2 cellular contexts compared by ENCODE assay signal in genomic region chr1:203672354-203672753, GRCh38.
TF ChIP-seq lines count a peak whose summit lies in the region.

No MANE protein-coding gene starts in this region.

TF ChIP-seq in liver, 16 proteins besides CTCF, POLR2A, EP300 and RAD21 (continued from another document):
- TF ChIP-seq REST (IDR thresholded peaks at IDR 0.05), result no peak
- TF ChIP-seq ZBTB33 (IDR thresholded peaks at IDR 0.05), result no peak
- no peak for TF ChIP-seq EGR1 (IDR thresholded peaks at IDR 0.05; ENCODE audit: low read depth in 2 of 2)
- TF ChIP-seq TAF1 (conservative IDR thresholded peaks at IDR 0.05), result no peak
- TF ChIP-seq SP1 (IDR thresholded peaks at IDR 0.05), result no peak
- no peak for TF ChIP-seq YY1 (IDR thresholded peaks at IDR 0.05)
- no peak for TF ChIP-seq ATF3 (IDR thresholded peaks at IDR 0.05)
- TF ChIP-seq HNF4A (conservative IDR thresholded peaks at IDR 0.05), result no peak
- no peak for TF ChIP-seq HNF4G (IDR thresholded peaks at IDR 0.05)
- TF ChIP-seq MAX (IDR thresholded peaks at IDR 0.05), result no peak

TF ChIP-seq in HepG2, 621 proteins besides CTCF, POLR2A, EP300 and RAD21 (continued from another document):
- TF ChIP-seq ZBTB49 (CRISPR knock-in tag; IDR thresholded peaks at IDR 0.05; ENCODE audit: borderline replicate concordance) (no peak), NRL (CRISPR knock-in tag; IDR thresholded peaks at IDR 0.05; ENCODE audit: borderline replicate concordance) (no peak), REXO4 (CRISPR knock-in tag; IDR thresholded peaks at IDR 0.05; ENCODE audit: borderline replicate concordance) (no peak), ZNF275 (CRISPR knock-in tag; IDR thresholded peaks at IDR 0.05; ENCODE audit: borderline replicate concordance) (no peak), RBFOX2 (IDR thresholded peaks at IDR 0.05; ENCODE audit: low read depth, low read length) (no peak), GATA4 (IDR thresholded peaks at IDR 0.05; ENCODE audit: borderline replicate concordance, low read depth) (no peak), CHD2 (IDR thresholded peaks at IDR 0.05; ENCODE audit: low read depth, low read length) (no peak), HBP1 (CRISPR knock-in tag; IDR thresholded peaks at IDR 0.05; ENCODE audit: low read depth) (no peak)
